20 cellular contexts compared by ENCODE assay signal in the genomic region with DNA sequence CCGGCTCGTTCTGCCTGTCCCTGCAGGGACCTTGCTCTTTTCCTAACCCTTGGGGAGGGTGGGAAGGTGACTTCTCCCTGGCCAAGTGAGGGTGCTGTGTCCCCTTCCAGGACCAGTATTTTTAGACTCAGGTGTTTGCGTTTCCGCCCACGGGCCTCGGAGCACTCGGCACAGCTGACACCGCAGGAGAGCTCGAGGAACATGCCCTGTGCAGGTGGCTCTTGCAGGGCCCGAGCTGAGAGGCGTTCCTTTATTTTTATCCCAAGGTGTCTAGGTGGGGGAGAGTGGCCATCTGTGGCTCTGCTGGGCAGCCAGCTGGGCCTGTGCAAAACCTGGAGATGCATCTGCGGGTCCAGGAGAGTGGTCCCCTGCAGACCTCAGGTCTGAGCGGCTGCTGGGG.
A peak's percentile ranks its signal among the peaks of the same experiment; 100 is the strongest.
DNase-seq lines count a peak whose midpoint lies in the region; TF ChIP-seq lines count a peak whose summit lies in the region.
"Had no signal": no experiment of that assay in that cellular context is flagged by ENCODE, and none has a peak within 500 bp of the region (broad histone marks: within the 10 kb centered on the region; RNA-seq: fewer than 3 reads in every experiment).

No MANE protein-coding gene starts in this region.

- TF ChIP-seq CTCF in HEK293 (tag by site-specific recombination; IDR thresholded peaks at IDR 0.05), result no peak
- no peak for TF ChIP-seq CTCF in RWPE1 (conservative IDR thresholded peaks at IDR 0.05; ENCODE audit: low read depth)
- no peak for TF ChIP-seq CTCF in GM20000 (IDR thresholded peaks at IDR 0.05; ENCODE audit: extremely low read depth, missing control alignments)
- TF ChIP-seq CTCF in foreskin fibroblast (IDR thresholded peaks at IDR 0.05; ENCODE audit: low read depth, low read length), result no peak

- intact Hi-C loops in head of caudate nucleus (cut with DNase I), result no loop called here

- no peaks in the 10 kb centered on the region for H3K27me3 ChIP-seq in BLaER1
- H3K27me3 ChIP-seq: Peyer's patch, SJSA1 had no signal

- H3K4me2 ChIP-seq in BLaER1, result peak overlapping the region; percentile 98

- H3K9me3 ChIP-seq in BLaER1 (peaks cover 15% of the 10 kb centered on the region), HEK293 (ENCODE audit: control insufficient read depth, insufficient read depth, low read depth, low read length) (no peaks in the 10 kb centered on the region)

- CTCF ChIA-PET in HEK293 (lab: Yijun Ruan, JAX) (no interaction called here), RWPE1 (lab: Yijun Ruan, JAX) (interaction anchor here (0.5 to 0.7 kb wide), 2 partner anchors 37 to 999 kb away, joined by 3 to 5 read pairs; no protein-coding TSS in a partner anchor)

- DNase-seq in RWPE1 (ENCODE audit: low spot score) (no peak), head of caudate nucleus (peak in 27 of 42 donors; percentile 27 to 73 (median 45)), NCI-H1105 (lab: John Stamatoyannopoulos, UW) (no peak), GM20000 (ENCODE audit: low spot score) (no peak), foreskin fibroblast (no peak)
- DNase-seq: DMS53, GF-D8, H9, KBM-7, NCI-H1092 treated with DMSO at 0.1 percent for 48 hours, NCI-H187, NCI-H2107, NCI-H2227 treated with DMSO at 0.1 percent for 48 hours, NCI-H524, NCI-H82, Peyer's patch, T-helper 1 cell had no signal

- H3K4me3 ChIP-seq in BLaER1, result no peak overlapping the region
- no peak overlapping the region for H3K4me3 ChIP-seq in HEK293 (ENCODE audit: low read depth, low read length)
- H3K4me3 ChIP-seq in foreskin fibroblast (ENCODE audit: low read depth in 1 of 2, low read length in 2 of 2), result no peak overlapping the region
- H3K4me3 ChIP-seq: Peyer's patch, SJSA1 had no signal

- peaks cover 9% of the 10 kb centered on the region; the same call in 1 of the 2 replicates for H4K20me1 ChIP-seq in BLaER1

- no peak overlapping the region for H3K9ac ChIP-seq in BLaER1

- H3K27ac ChIP-seq in BLaER1, result no peak overlapping the region
- no peak overlapping the region for H3K27ac ChIP-seq in HEK293 (ENCODE audit: extremely low read depth, low read depth, low read length)
- peak overlapping the region; percentile 15; the same call in 1 of the 2 replicates for H3K27ac ChIP-seq in RWPE1
- H3K27ac ChIP-seq: Peyer's patch, SJSA1 had no signal

- POLR2A ChIA-PET in HEK293 (lab: Yijun Ruan, JAX), result no interaction called here
- POLR2A ChIA-PET in RWPE1 (lab: Yijun Ruan, JAX; ENCODE audit: low non-redundant PET), result no interaction called here

- peaks cover 52% of the 10 kb centered on the region for H3K4me1 ChIP-seq in BLaER1
- H3K4me1 ChIP-seq in HEK293 (ENCODE audit: control insufficient read depth, insufficient read depth, low read length), result no peaks in the 10 kb centered on the region; the same call in 1 of the 2 replicates

- H3K36me3 ChIP-seq in BLaER1 (no peaks in the 10 kb centered on the region), HEK293 (ENCODE audit: control insufficient read depth in 2 of 2, insufficient read depth in 1 of 2, low read length in 2 of 2) (no peaks in the 10 kb centered on the region)
- H3K36me3 ChIP-seq: Peyer's patch, SJSA1 had no signal

TF ChIP-seq in HEK293, 187 proteins besides CTCF, POLR2A, EP300 and RAD21:
- TF ChIP-seq, protein P1, sequence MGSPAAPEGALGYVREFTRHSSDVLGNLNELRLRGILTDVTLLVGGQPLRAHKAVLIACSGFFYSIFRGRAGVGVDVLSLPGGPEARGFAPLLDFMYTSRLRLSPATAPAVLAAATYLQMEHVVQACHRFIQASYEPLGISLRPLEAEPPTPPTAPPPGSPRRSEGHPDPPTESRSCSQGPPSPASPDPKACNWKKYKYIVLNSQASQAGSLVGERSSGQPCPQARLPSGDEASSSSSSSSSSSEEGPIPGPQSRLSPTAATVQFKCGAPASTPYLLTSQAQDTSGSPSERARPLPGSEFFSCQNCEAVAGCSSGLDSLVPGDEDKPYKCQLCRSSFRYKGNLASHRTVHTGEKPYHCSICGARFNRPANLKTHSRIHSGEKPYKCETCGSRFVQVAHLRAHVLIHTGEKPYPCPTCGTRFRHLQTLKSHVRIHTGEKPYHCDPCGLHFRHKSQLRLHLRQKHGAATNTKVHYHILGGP (tag by site-specific recombination; IDR thresholded peaks at IDR 0.05), result no peak
- no peak for TF ChIP-seq ZEB2 (tag by site-specific recombination; IDR thresholded peaks at IDR 0.05)
- peak; percentile 12; the same call in 1 of the 2 replicates for TF ChIP-seq ZIC2 (tag by site-specific recombination; IDR thresholded peaks at IDR 0.05)
- no peak for TF ChIP-seq ZNF701 (tag by site-specific recombination; IDR thresholded peaks at IDR 0.05)
- TF ChIP-seq ZFHX2 (tag by site-specific recombination; conservative IDR thresholded peaks at IDR 0.05), result no peak
- TF ChIP-seq ZNF416 (tag by site-specific recombination; IDR thresholded peaks at IDR 0.05), result no peak
- peak; percentile 64; the same call in 1 of the 2 replicates for TF ChIP-seq GLIS1 (tag by site-specific recombination; IDR thresholded peaks at IDR 0.05)
- TF ChIP-seq, protein P2, sequence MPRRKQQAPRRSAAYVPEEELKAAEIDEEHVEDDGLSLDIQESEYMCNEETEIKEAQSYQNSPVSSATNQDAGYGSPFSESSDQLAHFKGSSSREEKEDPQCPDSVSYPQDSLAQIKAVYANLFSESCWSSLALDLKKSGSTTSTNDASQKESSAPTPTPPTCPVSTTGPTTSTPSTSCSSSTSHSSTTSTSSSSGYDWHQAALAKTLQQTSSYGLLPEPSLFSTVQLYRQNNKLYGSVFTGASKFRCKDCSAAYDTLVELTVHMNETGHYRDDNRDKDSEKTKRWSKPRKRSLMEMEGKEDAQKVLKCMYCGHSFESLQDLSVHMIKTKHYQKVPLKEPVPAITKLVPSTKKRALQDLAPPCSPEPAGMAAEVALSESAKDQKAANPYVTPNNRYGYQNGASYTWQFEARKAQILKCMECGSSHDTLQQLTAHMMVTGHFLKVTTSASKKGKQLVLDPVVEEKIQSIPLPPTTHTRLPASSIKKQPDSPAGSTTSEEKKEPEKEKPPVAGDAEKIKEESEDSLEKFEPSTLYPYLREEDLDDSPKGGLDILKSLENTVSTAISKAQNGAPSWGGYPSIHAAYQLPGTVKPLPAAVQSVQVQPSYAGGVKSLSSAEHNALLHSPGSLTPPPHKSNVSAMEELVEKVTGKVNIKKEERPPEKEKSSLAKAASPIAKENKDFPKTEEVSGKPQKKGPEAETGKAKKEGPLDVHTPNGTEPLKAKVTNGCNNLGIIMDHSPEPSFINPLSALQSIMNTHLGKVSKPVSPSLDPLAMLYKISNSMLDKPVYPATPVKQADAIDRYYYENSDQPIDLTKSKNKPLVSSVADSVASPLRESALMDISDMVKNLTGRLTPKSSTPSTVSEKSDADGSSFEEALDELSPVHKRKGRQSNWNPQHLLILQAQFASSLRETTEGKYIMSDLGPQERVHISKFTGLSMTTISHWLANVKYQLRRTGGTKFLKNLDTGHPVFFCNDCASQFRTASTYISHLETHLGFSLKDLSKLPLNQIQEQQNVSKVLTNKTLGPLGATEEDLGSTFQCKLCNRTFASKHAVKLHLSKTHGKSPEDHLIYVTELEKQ (tag by site-specific recombination; IDR thresholded peaks at IDR 0.05; ENCODE audit: borderline replicate concordance), result no peak
- no peak for TF ChIP-seq ZFP69B (tag by site-specific recombination; IDR thresholded peaks at IDR 0.05)
- TF ChIP-seq, protein P3, sequence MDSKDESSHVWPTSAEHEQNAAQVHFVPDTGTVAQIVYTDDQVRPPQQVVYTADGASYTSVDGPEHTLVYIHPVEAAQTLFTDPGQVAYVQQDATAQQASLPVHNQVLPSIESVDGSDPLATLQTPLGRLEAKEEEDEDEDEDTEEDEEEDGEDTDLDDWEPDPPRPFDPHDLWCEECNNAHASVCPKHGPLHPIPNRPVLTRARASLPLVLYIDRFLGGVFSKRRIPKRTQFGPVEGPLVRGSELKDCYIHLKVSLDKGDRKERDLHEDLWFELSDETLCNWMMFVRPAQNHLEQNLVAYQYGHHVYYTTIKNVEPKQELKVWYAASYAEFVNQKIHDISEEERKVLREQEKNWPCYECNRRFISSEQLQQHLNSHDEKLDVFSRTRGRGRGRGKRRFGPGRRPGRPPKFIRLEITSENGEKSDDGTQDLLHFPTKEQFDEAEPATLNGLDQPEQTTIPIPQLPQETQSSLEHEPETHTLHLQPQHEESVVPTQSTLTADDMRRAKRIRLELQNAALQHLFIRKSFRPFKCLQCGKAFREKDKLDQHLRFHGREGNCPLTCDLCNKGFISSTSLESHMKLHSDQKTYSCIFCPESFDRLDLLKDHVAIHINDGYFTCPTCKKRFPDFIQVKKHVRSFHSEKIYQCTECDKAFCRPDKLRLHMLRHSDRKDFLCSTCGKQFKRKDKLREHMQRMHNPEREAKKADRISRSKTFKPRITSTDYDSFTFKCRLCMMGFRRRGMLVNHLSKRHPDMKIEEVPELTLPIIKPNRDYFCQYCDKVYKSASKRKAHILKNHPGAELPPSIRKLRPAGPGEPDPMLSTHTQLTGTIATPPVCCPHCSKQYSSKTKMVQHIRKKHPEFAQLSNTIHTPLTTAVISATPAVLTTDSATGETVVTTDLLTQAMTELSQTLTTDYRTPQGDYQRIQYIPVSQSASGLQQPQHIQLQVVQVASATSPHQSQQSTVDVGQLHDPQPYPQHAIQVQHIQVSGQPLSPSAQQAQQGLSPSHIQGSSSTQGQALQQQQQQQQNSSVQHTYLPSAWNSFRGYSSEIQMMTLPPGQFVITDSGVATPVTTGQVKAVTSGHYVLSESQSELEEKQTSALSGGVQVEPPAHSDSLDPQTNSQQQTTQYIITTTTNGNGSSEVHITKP (tag by site-specific recombination; IDR thresholded peaks at IDR 0.05), result no peak
- TF ChIP-seq, protein P4, sequence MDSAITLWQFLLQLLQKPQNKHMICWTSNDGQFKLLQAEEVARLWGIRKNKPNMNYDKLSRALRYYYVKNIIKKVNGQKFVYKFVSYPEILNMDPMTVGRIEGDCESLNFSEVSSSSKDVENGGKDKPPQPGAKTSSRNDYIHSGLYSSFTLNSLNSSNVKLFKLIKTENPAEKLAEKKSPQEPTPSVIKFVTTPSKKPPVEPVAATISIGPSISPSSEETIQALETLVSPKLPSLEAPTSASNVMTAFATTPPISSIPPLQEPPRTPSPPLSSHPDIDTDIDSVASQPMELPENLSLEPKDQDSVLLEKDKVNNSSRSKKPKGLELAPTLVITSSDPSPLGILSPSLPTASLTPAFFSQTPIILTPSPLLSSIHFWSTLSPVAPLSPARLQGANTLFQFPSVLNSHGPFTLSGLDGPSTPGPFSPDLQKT (IDR thresholded peaks at IDR 0.05; ENCODE audit: borderline replicate concordance, low read depth, low read length), result no peak
- no peak for TF ChIP-seq HOXC10 (CRISPR knock-in tag; IDR thresholded peaks at IDR 0.05)

Comparison
In these comparisons a context has a peak if more than half of its experiments do, and no peak if none do; other contexts are left out.
1. DNase-seq: peak in head of caudate nucleus (27 of 42); none in RWPE1 (single experiment), NCI-H1105 (single experiment), GM20000 (single experiment) and foreskin fibroblast (0 of 2).